Comparison of ENCODE assay signal across 1 cellular context in genomic region chr9:130834371-130835311, GRCh38.
TF ChIP-seq lines count a peak whose summit lies in the region.

Gene ABL1, plus strand, starts transcription at chr9:130835254. Its CDS starts 193 bp downstream, at chr9:130835447.

TF ChIP-seq in HEK293, 187 proteins besides CTCF, POLR2A, EP300 and RAD21 (continued from another document and continues in another):
- peak; percentile 83 for TF ChIP-seq ZBTB26 (tag by site-specific recombination; optimal IDR thresholded peaks at IDR 0.05)
- TF ChIP-seq ZNF16 (tag by site-specific recombination; IDR thresholded peaks at IDR 0.05; ENCODE audit: low read depth), result no peak
- TF ChIP-seq ZNF837 (tag by site-specific recombination; IDR thresholded peaks at IDR 0.05), result no peak
- no peak for TF ChIP-seq ZNF544 (tag by site-specific recombination; IDR thresholded peaks at IDR 0.05)
- TF ChIP-seq ZNF221 (tag by site-specific recombination; IDR thresholded peaks at IDR 0.05; ENCODE audit: borderline replicate concordance), result no peak
- peak; percentile 30; the same call in 1 of the 2 replicates for TF ChIP-seq KLF9 (tag by site-specific recombination; IDR thresholded peaks at IDR 0.05; ENCODE audit: low read depth)
- peak; percentile 83 for TF ChIP-seq PATZ1 (tag by site-specific recombination; IDR thresholded peaks at IDR 0.05)
- no peak for TF ChIP-seq SETDB1 (IDR thresholded peaks at IDR 0.05; ENCODE audit: insufficient read length, low read length)
- TF ChIP-seq ZNF777 (tag by site-specific recombination; IDR thresholded peaks at IDR 0.05; ENCODE audit: borderline replicate concordance), result no peak
- no peak for TF ChIP-seq ZNF350 (tag by site-specific recombination; IDR thresholded peaks at IDR 0.05)
- TF ChIP-seq ZNF558 (tag by site-specific recombination; IDR thresholded peaks at IDR 0.05), result no peak
- TF ChIP-seq ZNF138 (tag by site-specific recombination; IDR thresholded peaks at IDR 0.05; ENCODE audit: borderline replicate concordance), result no peak
- TF ChIP-seq ZNF266 (tag by site-specific recombination; IDR thresholded peaks at IDR 0.05; ENCODE audit: low read depth), result no peak
- peak; percentile 15; the same call in 1 of the 2 replicates for TF ChIP-seq ZNF394 (tag by site-specific recombination; IDR thresholded peaks at IDR 0.05; ENCODE audit: borderline replicate concordance)
- peak; percentile 69 for TF ChIP-seq EGR2 (tag by site-specific recombination; IDR thresholded peaks at IDR 0.05; ENCODE audit: low read depth)
- peak; percentile 54 for TF ChIP-seq ZNF398 (tag by site-specific recombination; IDR thresholded peaks at IDR 0.05)
- no peak; the same call in 1 of the 2 replicates for TF ChIP-seq ZNF843 (tag by site-specific recombination; IDR thresholded peaks at IDR 0.05)
- TF ChIP-seq ZSCAN4 (tag by site-specific recombination; IDR thresholded peaks at IDR 0.05), result peak; percentile 53; the same call in 1 of the 2 replicates
- no peak for TF ChIP-seq ZNF211 (tag by site-specific recombination; IDR thresholded peaks at IDR 0.05; ENCODE audit: low read depth)
- TF ChIP-seq ZNF174 (tag by site-specific recombination; IDR thresholded peaks at IDR 0.05), result no peak
- peak; percentile 43; the same call in 1 of the 2 replicates for TF ChIP-seq PRDM6 (tag by site-specific recombination; IDR thresholded peaks at IDR 0.05)
- TF ChIP-seq WT1 (tag by site-specific recombination; IDR thresholded peaks at IDR 0.05), result peak; percentile 34; the same call in 1 of the 2 replicates
- 0 out of 2 replicates have a peak, but pooled peaks have one; percentile 20 for TF ChIP-seq ZBTB11 (tag by site-specific recombination; conservative IDR thresholded peaks at IDR 0.05; ENCODE audit: low read depth)
- TF ChIP-seq ZBTB6 (tag by site-specific recombination; IDR thresholded peaks at IDR 0.05), result no peak
- TF ChIP-seq GLIS1 (tag by site-specific recombination; IDR thresholded peaks at IDR 0.05), result peak; percentile 34
- TF ChIP-seq ZNF610 (tag by site-specific recombination; IDR thresholded peaks at IDR 0.05; ENCODE audit: borderline replicate concordance), result no peak
- TF ChIP-seq ZNF629 (tag by site-specific recombination; IDR thresholded peaks at IDR 0.05), result peak; percentile 84
- TF ChIP-seq ZEB2 (tag by site-specific recombination; IDR thresholded peaks at IDR 0.05), result 0 out of 2 replicates have a peak, but pooled peaks have one; percentile 19
- TF ChIP-seq ZNF155 (tag by site-specific recombination; IDR thresholded peaks at IDR 0.05), result no peak
- no peak for TF ChIP-seq MZF1 (tag by site-specific recombination; IDR thresholded peaks at IDR 0.05; ENCODE audit: borderline replicate concordance)
- peak; percentile 72 for TF ChIP-seq ZXDB (tag by site-specific recombination; IDR thresholded peaks at IDR 0.05)
- no peak for TF ChIP-seq ZNF184 (tag by site-specific recombination; IDR thresholded peaks at IDR 0.05)
- no peak for TF ChIP-seq ZSCAN18 (tag by site-specific recombination; IDR thresholded peaks at IDR 0.05)
- no peak for TF ChIP-seq SALL2 (tag by site-specific recombination; IDR thresholded peaks at IDR 0.05; ENCODE audit: borderline replicate concordance)
- 0 out of 2 replicates have a peak, but pooled peaks have one; percentile 45 for TF ChIP-seq ZSCAN5A (tag by site-specific recombination; IDR thresholded peaks at IDR 0.05)
- no peak for TF ChIP-seq ZNF645 (tag by site-specific recombination; IDR thresholded peaks at IDR 0.05)
- TF ChIP-seq ZNF214 (tag by site-specific recombination; IDR thresholded peaks at IDR 0.05; ENCODE audit: borderline replicate concordance), result no peak
- no peak for TF ChIP-seq ZNF514 (tag by site-specific recombination; IDR thresholded peaks at IDR 0.05)
- TF ChIP-seq ZNF18 (tag by site-specific recombination; IDR thresholded peaks at IDR 0.05), result peak; percentile 69; the same call in 1 of the 2 replicates
- TF ChIP-seq ZNF670 (tag by site-specific recombination; IDR thresholded peaks at IDR 0.05; ENCODE audit: low read depth), result no peak
- peak; percentile 85 for TF ChIP-seq ZNF341 (tag by site-specific recombination; IDR thresholded peaks at IDR 0.05; ENCODE audit: low read depth)
- TF ChIP-seq ZNF529 (tag by site-specific recombination; IDR thresholded peaks at IDR 0.05; ENCODE audit: insufficient replicate concordance), result no peak
- TF ChIP-seq ZNF24 (tag by site-specific recombination; IDR thresholded peaks at IDR 0.05), result peak; percentile 54; the same call in 1 of the 2 replicates
- peak; percentile 81 for TF ChIP-seq KLF8 (tag by site-specific recombination; IDR thresholded peaks at IDR 0.05)
